In the genomic region with DNA sequence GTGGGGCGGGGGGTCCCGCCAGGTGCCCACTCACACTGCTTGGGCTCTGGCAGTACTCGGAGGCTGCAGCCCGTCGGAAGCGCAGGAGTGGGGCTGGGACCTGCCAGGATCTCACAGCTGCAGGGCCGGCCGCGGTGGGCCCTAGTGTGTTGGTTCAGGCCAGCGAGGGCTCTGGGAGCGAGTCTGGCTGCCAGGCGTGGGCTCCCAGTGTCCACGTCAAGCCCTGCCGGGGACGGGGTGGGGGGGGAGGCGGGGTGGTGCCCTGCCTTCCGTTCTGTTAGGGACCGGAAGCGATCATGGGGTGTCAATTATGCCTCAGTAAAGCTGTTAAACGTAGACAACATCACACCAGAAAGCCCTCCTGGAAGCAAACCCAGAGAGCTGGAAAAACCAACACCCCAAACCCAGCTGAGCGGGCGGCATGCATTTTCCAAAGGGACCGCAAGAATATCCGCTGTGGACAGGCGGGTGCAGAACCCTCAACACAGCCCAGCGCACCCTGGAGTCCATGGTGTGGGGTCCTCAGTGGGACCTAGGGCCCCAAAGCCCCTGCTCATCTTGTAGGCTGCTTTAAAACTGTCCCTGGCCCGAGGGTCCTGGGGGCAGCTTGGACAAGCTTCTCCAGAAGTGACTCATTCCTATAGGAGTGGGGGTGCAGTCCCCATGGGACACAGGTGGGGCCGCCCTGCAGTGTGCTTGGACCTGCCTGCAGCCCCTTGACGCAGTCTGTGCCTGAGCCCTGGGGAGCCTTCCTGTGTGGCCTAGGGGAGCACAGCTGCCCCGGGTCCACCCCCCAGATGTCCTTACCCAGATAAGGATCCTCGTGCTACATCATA, we compare ENCODE assay signal across 13 cellular contexts. TPM values are rescaled to one million over a fixed set of nuclear protein-coding genes. Genes with fewer than 3 reads are reported as not detected.
DNase-seq lines count a peak whose midpoint lies in the region; ATAC-seq and TF ChIP-seq lines count a peak whose summit lies in the region.
"Had no signal": no experiment of that assay in that cellular context is flagged by ENCODE, and none has a peak within 500 bp of the region (broad histone marks: within the 10 kb centered on the region; RNA-seq: fewer than 3 reads in every experiment).

No MANE protein-coding gene starts in this region.

- TF ChIP-seq POLR2A in esophagus muscularis mucosa (IDR thresholded peaks at IDR 0.05; ENCODE audit: low read depth) (no peak), sigmoid colon (IDR thresholded peaks at IDR 0.05) (no peak)

- peaks cover 20% of the 10 kb centered on the region for H3K4me1 Mint-ChIP-seq in activated CD4-positive, alpha-beta T cell treated with anti-CD3 and anti-CD28 coated beads, Interleukin-2, amount 10 ng/mL, durations not matched to agents 24 days and 14 days

- TF ChIP-seq CTCF in Loucy (conservative IDR thresholded peaks at IDR 0.05; ENCODE audit: low read length) (no peak), esophagus muscularis mucosa (IDR thresholded peaks at IDR 0.05) (no peak), sigmoid colon (IDR thresholded peaks at IDR 0.05) (no peak)

- H3K36me3 ChIP-seq in Loucy (ENCODE audit: insufficient read depth, low read length) (peaks cover 25% of the 10 kb centered on the region; the same call in 1 of the 2 replicates), esophagus muscularis mucosa (peaks cover 0 to 8% (median 2%) of the 10 kb centered on the region in 4 donors), sigmoid colon (no peaks in the 10 kb centered on the region)

- H3K4me2 ChIP-seq in Loucy (ENCODE audit: low read depth, low read length, poor library complexity, severe bottlenecking): peak overlapping the region; percentile 88

- WGBS in esophagus muscularis mucosa: 89% methylated on average over 10 of the region's 31 CpGs
- 78 to 83% methylated on average over 31 of the region's 31 CpGs for WGBS in sigmoid colon, 2 donors

- H3K27ac Mint-ChIP-seq in activated CD4-positive, alpha-beta T cell treated with anti-CD3 and anti-CD28 coated beads, Interleukin-2, amount 10 ng/mL, durations not matched to agents 24 days and 14 days: no peak overlapping the region

- no peaks in the 10 kb centered on the region for H3K36me3 Mint-ChIP-seq in activated CD4-positive, alpha-beta T cell treated with anti-CD3 and anti-CD28 coated beads, Interleukin-2, amount 10 ng/mL, durations not matched to agents 24 days and 14 days (ENCODE audit: low read depth)

- H3K9me3 Mint-ChIP-seq in activated CD4-positive, alpha-beta T cell treated with anti-CD3 and anti-CD28 coated beads, Interleukin-2, amount 10 ng/mL, durations not matched to agents 24 days and 14 days: no peaks in the 10 kb centered on the region

- H3K4me3 ChIP-seq in Loucy (ENCODE audit: low read length, poor library complexity, severe bottlenecking) (peak overlapping the region; percentile 86), esophagus muscularis mucosa (peak overlapping the region in 3 of 4 donors; percentile 66 to 89 (median 74)), sigmoid colon (no peak overlapping the region)

- H3K4me1 ChIP-seq in Loucy (ENCODE audit: insufficient read depth, low read length, poor library complexity, severe bottlenecking) (peaks cover 44% of the 10 kb centered on the region), esophagus muscularis mucosa (peaks cover 44 to 89% (median 61%) of the 10 kb centered on the region in 4 donors), sigmoid colon (peaks cover 0 to 57% (median 50%) of the 10 kb centered on the region in 4 donors)

- H3K27me3 ChIP-seq in Loucy (ENCODE audit: insufficient read depth, low read length, poor library complexity, severe bottlenecking) (peaks cover 22% of the 10 kb centered on the region), esophagus muscularis mucosa (no peaks in the 10 kb centered on the region), sigmoid colon (no peaks in the 10 kb centered on the region)

- no peaks in the 10 kb centered on the region for H3K9me3 ChIP-seq in Loucy (ENCODE audit: insufficient read depth, low read depth, low read length)
- no peaks in the 10 kb centered on the region for H3K9me3 ChIP-seq in esophagus muscularis mucosa
- H3K9me3 ChIP-seq in sigmoid colon: no peaks in the 10 kb centered on the region

- H3K4me3 Mint-ChIP-seq in activated CD4-positive, alpha-beta T cell treated with anti-CD3 and anti-CD28 coated beads, Interleukin-2, amount 10 ng/mL, durations not matched to agents 24 days and 14 days: no peak overlapping the region

- peak overlapping the region; percentile 99 for H3K9ac ChIP-seq in Loucy (ENCODE audit: low read depth, low read length, poor library complexity, severe bottlenecking)
- H3K9ac ChIP-seq: KMS-11 had no signal

- no peaks in the 10 kb centered on the region for H3K9me2 ChIP-seq in Loucy (replicated peaks; ENCODE audit: low read depth, low read length)

- DNase-seq in activated CD4-positive, alpha-beta T cell treated with anti-CD3 and anti-CD28 coated beads, Interleukin-2, amount 10 ng/mL, durations not matched to agents 24 days and 14 days: peak; percentile 60
- no peak for DNase-seq in activated CD4-positive, alpha-beta T cell treated with anti-CD3 and anti-CD28 coated beads, Interleukin-2, amount 50 U/mL, for 1 hour
- peak; percentile 87 for DNase-seq in esophagus muscularis mucosa (ENCODE audit: extremely low spot score)
- peak; percentile 67 for DNase-seq in sigmoid colon
- DNase-seq in SKM-1 treated with dmso at 0.1 percent for 144 hours (lab: John Stamatoyannopoulos, UW; ENCODE audit: unreplicated experiment): no peak
- no peak for DNase-seq in effector CD8-positive, alpha-beta T cell (lab: John Stamatoyannopoulos, UW)
- DNase-seq: dermis blood vessel endothelial cell, glutamatergic neuron, NCI-H446, trophoblast cell had no signal

- H4K20me1 ChIP-seq in Loucy (ENCODE audit: insufficient read depth, low read length, poor library complexity, severe bottlenecking): peaks cover 29% of the 10 kb centered on the region

- peaks cover 10% of the 10 kb centered on the region for H3K27me3 Mint-ChIP-seq in activated CD4-positive, alpha-beta T cell treated with anti-CD3 and anti-CD28 coated beads, Interleukin-2, amount 10 ng/mL, durations not matched to agents 24 days and 14 days

- no peak overlapping the region for H3K27ac ChIP-seq in esophagus muscularis mucosa (replicated peaks in 1 of 4)
- no peak overlapping the region for H3K27ac ChIP-seq in sigmoid colon
- H3K27ac ChIP-seq: KMS-11 had no signal

- H3F3A ChIP-seq in Loucy (ENCODE audit: low read depth): 0 out of 2 replicates have a peak, but pooled peaks cover 6% of the 10 kb centered on the region

- TF ChIP-seq EP300 in esophagus muscularis mucosa (IDR thresholded peaks at IDR 0.05) (no peak), sigmoid colon (IDR thresholded peaks at IDR 0.05) (no peak)

- no peak for ATAC-seq in GM21367 (IDR thresholded peaks at IDR 0.05; ENCODE audit: unreplicated experiment)

- no peak overlapping the region for H2AFZ ChIP-seq in Loucy (ENCODE audit: low read length)

- intact Hi-C loops in activated CD4-positive, alpha-beta T cell treated with anti-CD3 and anti-CD28 coated beads, Interleukin-2, amount 10 ng/mL, durations not matched to agents 24 days and 14 days (cut with micrococcal nuclease): loop anchor here (5.0 kb wide), 4 partner anchors 202 to 417 kb away; a partner anchor contains a TSS
- intact Hi-C loops in esophagus muscularis mucosa (cut with DNase I) (loop anchor here (2.0 to 10.0 kb wide), 4 partner anchors 141 to 417 kb away; no protein-coding TSS in a partner anchor), sigmoid colon (cut with DNase I) (loop anchor here (2.0 to 10.0 kb wide), 4 partner anchors 83 to 1555 kb away; no protein-coding TSS in a partner anchor)

- peaks cover 85% of the 10 kb centered on the region for H3K79me2 ChIP-seq in Loucy (ENCODE audit: insufficient read depth, low read length)

RNA-seq across cellular contexts. Expression of a gene that starts 1.3 kb away (rescaled TPM):
- total RNA-seq in activated CD4-positive, alpha-beta T cell treated with anti-CD3 and anti-CD28 coated beads, Interleukin-2, amount 10 ng/mL, durations not matched to agents 24 days and 14 days: 20.1 and 22.0 TPM in 2 replicates
- total RNA-seq in esophagus muscularis mucosa (10 to 100 TPM; 17.4 to 62.2 (median 38.5) TPM), sigmoid colon (10 to 100 TPM; 13.2 to 27.4 (median 17.1) TPM)
- polyA plus RNA-seq in sigmoid colon: 10 to 100 TPM; 12.0 to 25.1 (median 12.7) TPM

Comparison
In these comparisons a context has a peak if more than half of its experiments do, and no peak if none do; other contexts are left out.
1. DNase-seq: peak in activated CD4-positive, alpha-beta T cell treated with anti-CD3 and anti-CD28 coated beads, Interleukin-2, amount 10 ng/mL, durations not matched to agents 24 days and 14 days (single experiment), esophagus muscularis mucosa (single experiment) and sigmoid colon (single experiment); none in activated CD4-positive, alpha-beta T cell treated with anti-CD3 and anti-CD28 coated beads, Interleukin-2, amount 50 U/mL, for 1 hour (single experiment), SKM-1 treated with dmso at 0.1 percent for 144 hours (single experiment) and effector CD8-positive, alpha-beta T cell (single experiment).
2. H3K4me3 ChIP-seq: peak in Loucy (single experiment) and esophagus muscularis mucosa (3 of 4); none in sigmoid colon (0 of 4).